In genomic region chr14:94320243-94320642, GRCh38 we compare ENCODE assay signal across 14 cellular contexts. TPM values are rescaled to one million over a fixed set of nuclear protein-coding genes. Genes with fewer than 3 reads are reported as not detected.
DNase-seq lines count a peak whose midpoint lies in the region; ATAC-seq and TF ChIP-seq lines count a peak whose summit lies in the region.
"Had no signal": no experiment of that assay in that cellular context is flagged by ENCODE, and none has a peak within 500 bp of the region (broad histone marks: within the 10 kb centered on the region; RNA-seq: fewer than 3 reads in every experiment).

No MANE protein-coding gene starts in this region.

- H3K27me3 Mint-ChIP-seq in activated T-helper 17 cell treated with anti-CD3 and anti-CD28 coated beads, Interleukin-2, amount 50 U/mL, for 72 hours = peaks cover 3% of the 10 kb centered on the region
- H3K27me3 Mint-ChIP-seq in activated CD4-positive, alpha-beta memory T cell treated with anti-CD3 and anti-CD28 coated beads for 36 hours = no peaks in the 10 kb centered on the region
- H3K27me3 Mint-ChIP-seq: activated B cell treated with CpG ODN at 0.5 μM for 24 hours; brain; CD4-positive, CD25-positive, alpha-beta regulatory T cell had no signal

- no peaks in the 10 kb centered on the region for H3K4me1 Mint-ChIP-seq in activated T-helper 17 cell treated with anti-CD3 and anti-CD28 coated beads, Interleukin-2, amount 50 U/mL, for 72 hours
- no peaks in the 10 kb centered on the region for H3K4me1 Mint-ChIP-seq in activated CD4-positive, alpha-beta memory T cell treated with anti-CD3 and anti-CD28 coated beads for 36 hours (ENCODE audit: low read depth)
- H3K4me1 Mint-ChIP-seq: activated B cell treated with CpG ODN at 0.5 μM for 24 hours; CD4-positive, CD25-positive, alpha-beta regulatory T cell had no signal

- peak; percentile 20 for DNase-seq in Jurkat, Clone E6-1 (ENCODE audit: low read depth, low spot score)
- DNase-seq in mucosa of gallbladder (ENCODE audit: low spot score) (peak; percentile 55), globus pallidus (ENCODE audit: low spot score) (no peak), HUDEP-2 (lab: John Stamatoyannopoulos, UW; ENCODE audit: unreplicated experiment in 76 of 76) (no peak), GM13976 (ENCODE audit: low spot score) (no peak)
- no peak for DNase-seq in activated CD4-positive, alpha-beta memory T cell treated with anti-CD3 and anti-CD28 coated beads for 36 hours
- DNase-seq: activated B cell treated with CpG ODN at 0.5 μM for 24 hours, hypothalamus, IMR-90, NCI-H2227 treated with DMSO at 0.1 percent for 48 hours had no signal

- no peaks in the 10 kb centered on the region for H3K36me3 Mint-ChIP-seq in activated T-helper 17 cell treated with anti-CD3 and anti-CD28 coated beads, Interleukin-2, amount 50 U/mL, for 72 hours (ENCODE audit: low read depth)
- H3K36me3 Mint-ChIP-seq in activated CD4-positive, alpha-beta memory T cell treated with anti-CD3 and anti-CD28 coated beads for 36 hours = no peaks in the 10 kb centered on the region
- H3K36me3 Mint-ChIP-seq: brain; CD4-positive, CD25-positive, alpha-beta regulatory T cell had no signal

- H3K27ac Mint-ChIP-seq in activated T-helper 17 cell treated with anti-CD3 and anti-CD28 coated beads, Interleukin-2, amount 50 U/mL, for 72 hours = no peak overlapping the region
- no peak overlapping the region for H3K27ac Mint-ChIP-seq in activated CD4-positive, alpha-beta memory T cell treated with anti-CD3 and anti-CD28 coated beads for 36 hours
- H3K27ac Mint-ChIP-seq: activated B cell treated with CpG ODN at 0.5 μM for 24 hours; brain; CD4-positive, CD25-positive, alpha-beta regulatory T cell had no signal

- CTCF ChIA-PET in activated CD4-positive, alpha-beta memory T cell treated with anti-CD3 and anti-CD28 coated beads for 36 hours (lab: Charles Lee) = no interaction called here

- in situ Hi-C loops in GM13976 (cut with MboI; ENCODE audit: low sequenced_read_pairs, unreplicated experiment) = no loop called here

- H3K4me3 ChIP-seq in Jurkat, Clone E6-1 (ENCODE audit: low read length) = no peak overlapping the region

- intact Hi-C loops in activated CD4-positive, alpha-beta memory T cell treated with anti-CD3 and anti-CD28 coated beads for 36 hours (cut with micrococcal nuclease) = no loop called here

- H3K9me3 Mint-ChIP-seq in activated T-helper 17 cell treated with anti-CD3 and anti-CD28 coated beads, Interleukin-2, amount 50 U/mL, for 72 hours = peaks cover 3% of the 10 kb centered on the region
- no peaks in the 10 kb centered on the region for H3K9me3 Mint-ChIP-seq in activated CD4-positive, alpha-beta memory T cell treated with anti-CD3 and anti-CD28 coated beads for 36 hours

- ATAC-seq in GM18511 (IDR thresholded peaks at IDR 0.05; ENCODE audit: unreplicated experiment) = peak; percentile 50
- ATAC-seq in activated T-helper 17 cell treated with anti-CD3 and anti-CD28 coated beads, Interleukin-2, amount 50 U/mL, for 72 hours (replicated peaks) = peak; percentile 83

- POLR2A ChIA-PET in activated CD4-positive, alpha-beta memory T cell treated with anti-CD3 and anti-CD28 coated beads for 36 hours (lab: Charles Lee) = no interaction called here

- TF ChIP-seq CTCF in GM13976 (IDR thresholded peaks at IDR 0.05; ENCODE audit: borderline replicate concordance, control extremely low read depth, extremely low read depth, insufficient read depth, missing control alignments) = no peak

- no peak overlapping the region for H3K4me3 Mint-ChIP-seq in activated T-helper 17 cell treated with anti-CD3 and anti-CD28 coated beads, Interleukin-2, amount 50 U/mL, for 72 hours
- H3K4me3 Mint-ChIP-seq in activated CD4-positive, alpha-beta memory T cell treated with anti-CD3 and anti-CD28 coated beads for 36 hours = no peak overlapping the region
- H3K4me3 Mint-ChIP-seq: activated B cell treated with CpG ODN at 0.5 μM for 24 hours; brain; CD4-positive, CD25-positive, alpha-beta regulatory T cell had no signal

RNA-seq across cellular contexts. Expression of gene SERPINA6, which starts 2.9 kb away (rescaled TPM):
- not detected for polyA plus RNA-seq in Jurkat, Clone E6-1 (2012; ENCODE audit: insufficient read depth, insufficient read length)
- total RNA-seq in activated T-helper 17 cell treated with anti-CD3 and anti-CD28 coated beads, Interleukin-2, amount 50 U/mL, for 72 hours = under 1 TPM in 1 of 2 donors, not detected in 1; 0.61 TPM
- 88.3 TPM for total RNA-seq in mucosa of gallbladder
- not detected for total RNA-seq in activated CD4-positive, alpha-beta memory T cell treated with anti-CD3 and anti-CD28 coated beads for 36 hours
- total RNA-seq: activated B cell treated with CpG ODN at 0.5 μM for 24 hours; CD4-positive, CD25-positive, alpha-beta regulatory T cell; IMR-90 had no signal
- polyA plus RNA-seq: CD4-positive, CD25-positive, alpha-beta regulatory T cell; IMR-90 had no signal

RNA-seq across cellular contexts. Expression of gene SERPINA10, which starts 27.2 kb away (rescaled TPM):
- polyA plus RNA-seq in Jurkat, Clone E6-1 (2012; ENCODE audit: insufficient read depth, insufficient read length) = 0.27 TPM
- total RNA-seq in activated T-helper 17 cell treated with anti-CD3 and anti-CD28 coated beads, Interleukin-2, amount 50 U/mL, for 72 hours = not detected
- 0.32 TPM for total RNA-seq in mucosa of gallbladder
- not detected for total RNA-seq in activated CD4-positive, alpha-beta memory T cell treated with anti-CD3 and anti-CD28 coated beads for 36 hours
- total RNA-seq: activated B cell treated with CpG ODN at 0.5 μM for 24 hours; CD4-positive, CD25-positive, alpha-beta regulatory T cell; IMR-90 had no signal
- polyA plus RNA-seq: CD4-positive, CD25-positive, alpha-beta regulatory T cell; IMR-90 had no signal

RNA-seq across cellular contexts. Expression of gene SERPINA2, which starts 46.3 kb away (rescaled TPM):
- polyA plus RNA-seq in Jurkat, Clone E6-1 (2012; ENCODE audit: insufficient read depth, insufficient read length) = not detected
- under 1 TPM in 1 of 2 donors, not detected in 1; 0.29 TPM for total RNA-seq in activated T-helper 17 cell treated with anti-CD3 and anti-CD28 coated beads, Interleukin-2, amount 50 U/mL, for 72 hours
- total RNA-seq in mucosa of gallbladder = not detected
- not detected for total RNA-seq in activated CD4-positive, alpha-beta memory T cell treated with anti-CD3 and anti-CD28 coated beads for 36 hours
- total RNA-seq: activated B cell treated with CpG ODN at 0.5 μM for 24 hours; CD4-positive, CD25-positive, alpha-beta regulatory T cell; IMR-90 had no signal
- polyA plus RNA-seq: CD4-positive, CD25-positive, alpha-beta regulatory T cell; IMR-90 had no signal

Comparison
In these comparisons a context has a peak if more than half of its experiments do, and no peak if none do; other contexts are left out.
1. DNase-seq: peak in Jurkat, Clone E6-1 (single experiment) and mucosa of gallbladder (single experiment); none in globus pallidus (single experiment), HUDEP-2 (0 of 76), activated CD4-positive, alpha-beta memory T cell treated with anti-CD3 and anti-CD28 coated beads for 36 hours (single experiment) and GM13976 (single experiment).
2. RNA of gene SERPINA6, which starts 2.9 kb away (total RNA-seq): 88.3 TPM in mucosa of gallbladder (single experiment); 0.61 TPM in activated T-helper 17 cell treated with anti-CD3 and anti-CD28 coated beads, Interleukin-2, amount 50 U/mL, for 72 hours and not detected in activated CD4-positive, alpha-beta memory T cell treated with anti-CD3 and anti-CD28 coated beads for 36 hours; every median in the first group is over 10 times any median in the second.